ENCODE assay signal across 8 cellular contexts in genomic region chr2:44087037-44087713, GRCh38.
DNase-seq lines count a peak whose midpoint lies in the region; ATAC-seq and TF ChIP-seq lines count a peak whose summit lies in the region.

No MANE protein-coding gene starts in this region.

- in situ Hi-C loops in transverse colon (cut with MboI; ENCODE audit: low pct_ligation_motif_present in 1 of 4, low pct_unique_long_range_greater_than_20kb in 1 of 4, low sequenced_read_pairs in 3 of 4) = loop anchor here (10.0 to 25.0 kb wide), 2 partner anchors 200 to 208 kb away; partner anchors contain the start of gene SLC3A1 (in 3 of the 4)

- intact Hi-C loops in heart right ventricle (cut with DNase I) = loop anchor here in 9 of 10 donors (2.0 to 10.0 kb wide), 14 partner anchors 75 to 870 kb away; partner anchors contain the start of genes PPM1B (in 3 of the 9), CAMKMT (in 1 of the 9) and PREPL (in 1 of the 9)
- intact Hi-C loops in posterior cingulate gyrus (cut with DNase I) = loop anchor here (1.0 to 5.0 kb wide), 4 partner anchors 158 to 390 kb away; partner anchors contain the start of genes CAMKMT and PREPL
- intact Hi-C loops in transverse colon (cut with DNase I; ENCODE audit: low total_unique reads) = no loop called here

- ATAC-seq in HG02610 (IDR thresholded peaks at IDR 0.05; ENCODE audit: unreplicated experiment) (peak; percentile 66), heart right ventricle (peak; percentile 93 to 98 (median 96))

- peak; percentile 94 to 100 (median 98) for TF ChIP-seq CTCF in heart right ventricle (IDR thresholded peaks at IDR 0.05)
- peak; percentile 94 to 97 (median 95) for TF ChIP-seq CTCF in transverse colon (IDR thresholded peaks at IDR 0.05)

- no peak for TF ChIP-seq POLR2A in transverse colon (IDR thresholded peaks at IDR 0.05)

- H3K36me3 ChIP-seq in heart right ventricle (no peaks in the 10 kb centered on the region), transverse colon (no peaks in the 10 kb centered on the region)

- 6 to 7% methylated on average over 29 of the region's 29 CpGs for WGBS in heart right ventricle, 2 donors
- 8% methylated on average over 29 of the region's 29 CpGs; no CpG with 5 or more reads in 1 of the 2 donors for WGBS in transverse colon (ENCODE audit: low coverage in 1 of 2), 2 donors

- H3K27me3 ChIP-seq in heart right ventricle (no peaks in the 10 kb centered on the region), transverse colon (no peaks in the 10 kb centered on the region)

- peak overlapping the region in 8 of 10 donors; percentile 4 to 71 (median 63) for H3K27ac ChIP-seq in heart right ventricle
- H3K27ac ChIP-seq in transverse colon = peak overlapping the region; percentile 59 to 76 (median 69)

- peak overlapping the region in 9 of 10 donors; percentile 8 to 53 (median 41) for H3K4me3 ChIP-seq in heart right ventricle
- H3K4me3 ChIP-seq in transverse colon = peak overlapping the region; percentile 10 to 44 (median 26)

- peaks cover 0 to 16% (median 11%) of the 10 kb centered on the region in 9 donors for H3K4me1 ChIP-seq in heart right ventricle
- H3K4me1 ChIP-seq in transverse colon = peaks cover 4 to 19% (median 14%) of the 10 kb centered on the region in 4 donors

- DNase-seq in GM03348 (ENCODE audit: low spot score) (peak; percentile 93), NCI-H1417 treated with DMSO at 0.1 percent for 48 hours (lab: John Stamatoyannopoulos, UW) (peak; percentile 16), T-helper 1 cell (peak; percentile 52 to 80 (median 72)), amniotic epithelial cell (ENCODE audit: low read depth) (peak; percentile 65), heart right ventricle (peak; percentile 86 to 90), posterior cingulate gyrus (peak; percentile 83 to 98 (median 90)), transverse colon (peak; percentile 91)

- H3K9me3 ChIP-seq in heart right ventricle (no peaks in the 10 kb centered on the region), transverse colon (no peaks in the 10 kb centered on the region)

- TF ChIP-seq EP300 in transverse colon (IDR thresholded peaks at IDR 0.05; ENCODE audit: low read depth) = no peak

Comparison
In these comparisons a context has a peak if more than half of its experiments do, and no peak if none do; other contexts are left out.
1. Peak in every context shown above with its lines: DNase-seq, ATAC-seq, H3K4me3 ChIP-seq and H3K27ac ChIP-seq.
2. DNase-seq: peak in every context shown above with its lines; median percentile 93 in GM03348; 91 in transverse colon; 90 in posterior cingulate gyrus; 88 in heart right ventricle; 72 in T-helper 1 cell; 65 in amniotic epithelial cell; 16 in NCI-H1417 treated with DMSO at 0.1 percent for 48 hours.